1 cellular context compared by ENCODE assay signal in the genomic region with DNA sequence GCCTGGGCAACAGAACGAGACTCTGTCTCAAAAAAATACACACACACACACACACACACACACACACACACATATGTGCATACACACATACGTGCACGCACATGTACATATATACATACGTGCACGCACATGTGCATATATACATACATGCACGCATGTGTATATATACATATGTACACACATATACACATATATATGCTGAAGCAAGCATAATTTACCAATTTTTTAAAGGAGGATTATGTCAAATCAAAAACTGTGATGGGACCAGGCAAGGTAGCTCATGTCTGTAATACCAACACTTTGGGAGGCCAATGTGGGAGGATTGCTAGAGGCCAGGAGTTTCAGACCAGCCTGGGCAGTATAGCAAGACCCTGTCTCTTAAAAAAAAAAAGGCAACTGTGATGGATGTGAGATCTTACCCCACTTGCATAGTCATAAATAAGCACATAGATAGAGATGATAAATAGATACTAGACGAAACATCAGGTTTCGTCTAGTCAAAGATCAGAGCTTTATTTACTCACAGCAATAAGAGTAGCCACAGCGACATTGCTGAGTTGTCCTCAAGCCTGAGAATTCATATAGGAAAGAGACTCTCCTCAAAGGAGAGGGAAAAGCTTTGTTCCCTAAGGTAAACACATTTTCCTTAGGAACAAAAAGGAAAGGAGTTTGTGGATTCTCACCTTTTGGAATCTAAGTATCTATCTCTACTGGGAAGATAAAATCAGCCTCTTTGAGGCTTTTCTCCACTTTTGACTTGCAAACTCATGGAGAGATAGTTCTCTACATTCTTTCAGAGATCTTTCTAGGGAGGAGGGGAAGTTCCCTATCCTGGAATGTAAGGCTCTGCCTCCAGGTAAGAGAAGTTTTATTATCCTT.
TF ChIP-seq lines count a peak whose summit lies in the region.

No MANE protein-coding gene starts in this region.

TF ChIP-seq in IMR-90, 13 proteins besides CTCF, POLR2A, EP300 and RAD21:
- no peak for TF ChIP-seq MAZ (IDR thresholded peaks at IDR 0.05; ENCODE audit: borderline replicate concordance, low read depth, low read length)
- no peak for TF ChIP-seq CEBPB (IDR thresholded peaks at IDR 0.05; ENCODE audit: low read depth, low read length)
- 0 out of 2 replicates have a peak, but pooled peaks have one; percentile 21 for TF ChIP-seq MAFK (IDR thresholded peaks at IDR 0.05; ENCODE audit: low read depth, low read length)
